24 cellular contexts compared by ENCODE assay signal in the genomic region with DNA sequence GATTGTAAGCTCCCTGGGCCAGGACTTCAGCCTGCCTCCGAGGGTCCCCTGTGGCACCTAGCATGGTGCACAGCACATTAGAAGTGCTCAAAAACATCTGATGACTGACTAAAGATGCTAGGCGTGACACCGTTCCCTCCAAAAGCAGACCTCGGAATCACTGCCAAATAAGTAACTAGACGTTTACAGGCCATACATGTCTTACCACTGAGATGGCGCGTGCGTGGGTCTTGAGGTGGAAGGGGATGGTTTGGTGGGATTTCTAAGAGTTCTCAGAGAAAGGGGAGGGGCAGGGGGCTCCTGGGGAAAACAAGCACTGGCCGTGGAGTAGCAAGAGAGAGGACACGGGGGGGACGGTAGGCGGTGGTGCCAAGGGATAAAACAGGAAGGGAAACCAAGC. TPM values are rescaled to one million over a fixed set of nuclear protein-coding genes. Genes with fewer than 3 reads are reported as not detected.
"Had no signal": no experiment of that assay in that cellular context is flagged by ENCODE, and none has a peak within 500 bp of the region (broad histone marks: within the 10 kb centered on the region; RNA-seq: fewer than 3 reads in every experiment).

No MANE protein-coding gene starts in this region.

- H3K4me1 ChIP-seq: colonic mucosa, gastroesophageal sphincter, heart left ventricle, suprapubic skin had no signal

- H3K9me3 ChIP-seq: colonic mucosa, gastroesophageal sphincter, heart left ventricle, suprapubic skin had no signal

- H3K27ac ChIP-seq: colonic mucosa, gastroesophageal sphincter, heart left ventricle, suprapubic skin had no signal

- H3K4me1 Mint-ChIP-seq: activated B cell treated with CpG ODN at 0.5 μM for 24 hours, brain, T-cell had no signal

- H3K36me3 ChIP-seq: colonic mucosa, gastroesophageal sphincter, heart left ventricle, suprapubic skin had no signal

- H3K9me3 Mint-ChIP-seq: activated B cell treated with CpG ODN at 0.5 μM for 24 hours; activated CD4-positive, alpha-beta memory T cell treated with anti-CD3 and anti-CD28 coated beads for 36 hours; activated naive CD4-positive, alpha-beta T cell treated with anti-CD3 and anti-CD28 coated beads for 36 hours; activated T-cell treated with anti-CD3 and anti-CD28 coated beads, Interleukin-2, amount 50 U/mL, for 4 hours; natural killer cell treated with Interleukin-12 subunit alpha and Interleukin-12 subunit beta and Interleukin-15 and Interleukin-18, amount 100 ng/mL, for 72 hours; stimulated activated naive CD8-positive, alpha-beta T cell treated with anti-CD3 and anti-CD28 coated beads, Interleukin-15, Interleukin-2, amounts not matched to agents 100 ng/mL and 50 ng/mL, for 24 hours; T-cell had no signal

- H3K4me3 Mint-ChIP-seq: activated B cell treated with CpG ODN at 0.5 μM for 24 hours; activated CD4-positive, alpha-beta memory T cell treated with anti-CD3 and anti-CD28 coated beads for 36 hours; activated naive CD4-positive, alpha-beta T cell treated with anti-CD3 and anti-CD28 coated beads for 36 hours; activated T-cell treated with anti-CD3 and anti-CD28 coated beads, Interleukin-2, amount 50 U/mL, for 4 hours; brain; natural killer cell treated with Interleukin-12 subunit alpha and Interleukin-12 subunit beta and Interleukin-15 and Interleukin-18, amount 100 ng/mL, for 72 hours; stimulated activated naive CD8-positive, alpha-beta T cell treated with anti-CD3 and anti-CD28 coated beads, Interleukin-15, Interleukin-2, amounts not matched to agents 100 ng/mL and 50 ng/mL, for 24 hours; T-cell had no signal

- DNase-seq: activated B cell treated with CpG ODN at 0.5 μM for 24 hours; activated CD4-positive, alpha-beta memory T cell treated with anti-CD3 and anti-CD28 coated beads for 36 hours; activated CD4-positive, alpha-beta T cell treated with anti-CD3 and anti-CD28 coated beads for 4 hours; activated naive CD4-positive, alpha-beta T cell treated with anti-CD3 and anti-CD28 coated beads for 36 hours; activated T-cell treated with anti-CD3 and anti-CD28 coated beads, Interleukin-2, amount 50 U/mL, for 4 hours; anterior cingulate cortex; central memory CD4-positive, alpha-beta T cell; colonic mucosa; mesenchymal stem cell; nucleus accumbens; stimulated activated CD4-positive, alpha-beta T cell treated with anti-CD3 and anti-CD28 coated beads, Interleukin-2, amount 100 ng/mL, for 48 hours; T-cell; T-helper 9 cell; trophoblast cell had no signal

- H3K4me3 ChIP-seq: colonic mucosa, gastroesophageal sphincter, heart left ventricle, suprapubic skin had no signal

- H3K36me3 Mint-ChIP-seq: activated CD4-positive, alpha-beta memory T cell treated with anti-CD3 and anti-CD28 coated beads for 36 hours; brain; natural killer cell treated with Interleukin-12 subunit alpha and Interleukin-12 subunit beta and Interleukin-15 and Interleukin-18, amount 100 ng/mL, for 72 hours; T-cell had no signal

- H3K27me3 ChIP-seq: colonic mucosa had no signal

- H3K27ac Mint-ChIP-seq: activated B cell treated with CpG ODN at 0.5 μM for 24 hours; activated CD4-positive, alpha-beta memory T cell treated with anti-CD3 and anti-CD28 coated beads for 36 hours; activated naive CD4-positive, alpha-beta T cell treated with anti-CD3 and anti-CD28 coated beads for 36 hours; brain; natural killer cell treated with Interleukin-12 subunit alpha and Interleukin-12 subunit beta and Interleukin-15 and Interleukin-18, amount 100 ng/mL, for 72 hours; stimulated activated naive CD8-positive, alpha-beta T cell treated with anti-CD3 and anti-CD28 coated beads, Interleukin-15, Interleukin-2, amounts not matched to agents 100 ng/mL and 50 ng/mL, for 24 hours; T-cell had no signal

- ATAC-seq: activated T-cell treated with anti-CD3 and anti-CD28 coated beads, Interleukin-2, amount 50 U/mL, for 4 hours; esophagus mucosa; gastroesophageal sphincter; heart left ventricle; natural killer cell treated with Interleukin-12 subunit alpha and Interleukin-12 subunit beta and Interleukin-15 and Interleukin-18, amount 100 ng/mL, for 72 hours; SK-N-SH treated with all-trans-retinoic acid at 6 μM for 48 hours; T-cell had no signal

RNA-seq across cellular contexts. Expression of gene MPO, which starts 12.4 kb away (rescaled TPM):
- total RNA-seq: activated B cell treated with CpG ODN at 0.5 μM for 24 hours; activated naive CD4-positive, alpha-beta T cell treated with anti-CD3 and anti-CD28 coated beads for 36 hours; activated T-cell treated with anti-CD3 and anti-CD28 coated beads, Interleukin-2, amount 50 U/mL, for 4 hours; colonic mucosa; esophagus mucosa; natural killer cell treated with Interleukin-12 subunit alpha and Interleukin-12 subunit beta and Interleukin-15 and Interleukin-18, amount 100 ng/mL, for 72 hours; suprapubic skin had no signal

RNA-seq across cellular contexts. Expression of gene LPO, which starts 29.9 kb away (rescaled TPM):
- total RNA-seq: activated B cell treated with CpG ODN at 0.5 μM for 24 hours; activated CD4-positive, alpha-beta memory T cell treated with anti-CD3 and anti-CD28 coated beads for 36 hours; activated naive CD4-positive, alpha-beta T cell treated with anti-CD3 and anti-CD28 coated beads for 36 hours; colonic mucosa; heart left ventricle; natural killer cell treated with Interleukin-12 subunit alpha and Interleukin-12 subunit beta and Interleukin-15 and Interleukin-18, amount 100 ng/mL, for 72 hours; posterior vena cava; skeletal muscle tissue; T-cell had no signal
- polyA plus RNA-seq: heart left ventricle had no signal
